In the genomic region with DNA sequence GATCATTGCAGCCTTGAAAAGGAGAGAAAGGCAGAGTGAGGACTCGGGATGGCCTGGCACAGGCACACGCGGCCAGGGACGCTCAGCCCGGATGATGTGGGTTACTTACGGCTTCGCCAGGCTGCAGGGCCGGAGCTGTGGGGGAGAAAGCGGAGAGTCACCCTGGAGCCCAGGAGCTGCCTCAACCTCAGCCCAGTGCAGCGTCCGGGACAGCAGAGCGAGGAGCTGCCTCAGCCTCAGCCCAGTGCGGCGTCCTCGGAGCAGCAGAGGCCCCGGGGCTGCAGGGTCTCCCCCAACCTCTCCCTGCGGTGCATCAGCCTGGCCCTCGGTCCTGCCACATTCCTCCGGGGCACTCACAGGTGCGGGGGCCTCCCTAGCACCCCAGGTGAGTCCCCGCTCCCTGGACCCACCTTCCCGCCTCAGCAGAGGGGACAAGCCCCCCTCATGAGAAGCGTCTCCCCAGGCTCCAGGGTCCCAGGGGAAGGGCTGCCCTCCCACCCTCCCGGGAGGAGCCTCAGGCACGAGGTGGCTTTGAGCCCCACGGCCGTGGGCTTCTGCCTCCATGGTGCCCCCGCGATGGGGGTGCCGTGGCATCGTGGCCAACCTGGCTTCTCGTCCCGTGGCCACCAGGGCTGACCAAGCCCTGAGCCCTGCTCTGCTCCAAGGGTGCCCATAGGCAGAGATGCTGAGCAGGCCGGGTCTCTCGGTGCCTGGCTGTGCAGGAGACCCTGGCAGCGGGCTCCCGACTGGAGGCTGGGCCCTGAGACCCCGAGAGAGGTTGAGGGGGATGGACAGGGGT, we compare ENCODE assay signal across 2 cellular contexts.
TF ChIP-seq lines count a peak whose summit lies in the region.

No MANE protein-coding gene starts in this region.

TF ChIP-seq in SK-N-SH, 30 proteins besides CTCF, POLR2A, EP300 and RAD21:
- TF ChIP-seq, protein P1, sequence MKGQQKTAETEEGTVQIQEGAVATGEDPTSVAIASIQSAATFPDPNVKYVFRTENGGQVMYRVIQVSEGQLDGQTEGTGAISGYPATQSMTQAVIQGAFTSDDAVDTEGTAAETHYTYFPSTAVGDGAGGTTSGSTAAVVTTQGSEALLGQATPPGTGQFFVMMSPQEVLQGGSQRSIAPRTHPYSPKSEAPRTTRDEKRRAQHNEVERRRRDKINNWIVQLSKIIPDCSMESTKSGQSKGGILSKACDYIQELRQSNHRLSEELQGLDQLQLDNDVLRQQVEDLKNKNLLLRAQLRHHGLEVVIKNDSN (IDR thresholded peaks at IDR 0.05; ENCODE audit: borderline replicate concordance, low read depth), result no peak
- TF ChIP-seq TEAD4 (IDR thresholded peaks at IDR 0.05; ENCODE audit: borderline replicate concordance, insufficient read depth) (no peak), CHD2 (IDR thresholded peaks at IDR 0.05; ENCODE audit: low read length, partially characterized antibody) (no peak), POLR2AphosphoS5 (IDR thresholded peaks at IDR 0.05; ENCODE audit: low read depth, low read length) (no peak), FOXJ3 (CRISPR knock-in tag; IDR thresholded peaks at IDR 0.05) (no peak), SMC3 (IDR thresholded peaks at IDR 0.05; ENCODE audit: low read depth, low read length) (no peak), RCOR1 (IDR thresholded peaks at IDR 0.05; ENCODE audit: low read length) (no peak), SIN3A (IDR thresholded peaks at IDR 0.05; ENCODE audit: borderline replicate concordance, low read depth, low read length) (no peak), JUND (IDR thresholded peaks at IDR 0.05) (no peak), NFIC (IDR thresholded peaks at IDR 0.05; ENCODE audit: borderline replicate concordance) (no peak), FOXM1 (IDR thresholded peaks at IDR 0.05; ENCODE audit: low read depth) (no peak)
- TF ChIP-seq, protein P2, sequence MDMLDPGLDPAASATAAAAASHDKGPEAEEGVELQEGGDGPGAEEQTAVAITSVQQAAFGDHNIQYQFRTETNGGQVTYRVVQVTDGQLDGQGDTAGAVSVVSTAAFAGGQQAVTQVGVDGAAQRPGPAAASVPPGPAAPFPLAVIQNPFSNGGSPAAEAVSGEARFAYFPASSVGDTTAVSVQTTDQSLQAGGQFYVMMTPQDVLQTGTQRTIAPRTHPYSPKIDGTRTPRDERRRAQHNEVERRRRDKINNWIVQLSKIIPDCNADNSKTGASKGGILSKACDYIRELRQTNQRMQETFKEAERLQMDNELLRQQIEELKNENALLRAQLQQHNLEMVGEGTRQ (IDR thresholded peaks at IDR 0.05; ENCODE audit: borderline replicate concordance, low read depth, low read length), result no peak

TF ChIP-seq in SK-N-SH treated with all-trans-retinoic acid at 6 μM for 48 hours, 23 proteins besides CTCF, POLR2A, EP300 and RAD21 (continued from another document):
- TF ChIP-seq, protein P3, sequence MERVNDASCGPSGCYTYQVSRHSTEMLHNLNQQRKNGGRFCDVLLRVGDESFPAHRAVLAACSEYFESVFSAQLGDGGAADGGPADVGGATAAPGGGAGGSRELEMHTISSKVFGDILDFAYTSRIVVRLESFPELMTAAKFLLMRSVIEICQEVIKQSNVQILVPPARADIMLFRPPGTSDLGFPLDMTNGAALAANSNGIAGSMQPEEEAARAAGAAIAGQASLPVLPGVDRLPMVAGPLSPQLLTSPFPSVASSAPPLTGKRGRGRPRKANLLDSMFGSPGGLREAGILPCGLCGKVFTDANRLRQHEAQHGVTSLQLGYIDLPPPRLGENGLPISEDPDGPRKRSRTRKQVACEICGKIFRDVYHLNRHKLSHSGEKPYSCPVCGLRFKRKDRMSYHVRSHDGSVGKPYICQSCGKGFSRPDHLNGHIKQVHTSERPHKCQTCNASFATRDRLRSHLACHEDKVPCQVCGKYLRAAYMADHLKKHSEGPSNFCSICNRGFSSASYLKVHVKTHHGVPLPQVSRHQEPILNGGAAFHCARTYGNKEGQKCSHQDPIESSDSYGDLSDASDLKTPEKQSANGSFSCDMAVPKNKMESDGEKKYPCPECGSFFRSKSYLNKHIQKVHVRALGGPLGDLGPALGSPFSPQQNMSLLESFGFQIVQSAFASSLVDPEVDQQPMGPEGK (CRISPR knock-in tag; IDR thresholded peaks at IDR 0.05; ENCODE audit: borderline replicate concordance), result no peak
- TF ChIP-seq BACH2 (CRISPR knock-in tag; IDR thresholded peaks at IDR 0.05; ENCODE audit: borderline replicate concordance) (no peak), ZNF8 (CRISPR knock-in tag; IDR thresholded peaks at IDR 0.05) (no peak), GLIS3 (CRISPR knock-in tag; IDR thresholded peaks at IDR 0.05) (no peak), ZNF565 (CRISPR knock-in tag; conservative IDR thresholded peaks at IDR 0.05; ENCODE audit: low read depth) (no peak)
TF ChIP-seq in SK-N-SH treated with all-trans-retinoic acid at 6 μM for 48 hours: peak in this region for 0.
